In the genomic region with DNA sequence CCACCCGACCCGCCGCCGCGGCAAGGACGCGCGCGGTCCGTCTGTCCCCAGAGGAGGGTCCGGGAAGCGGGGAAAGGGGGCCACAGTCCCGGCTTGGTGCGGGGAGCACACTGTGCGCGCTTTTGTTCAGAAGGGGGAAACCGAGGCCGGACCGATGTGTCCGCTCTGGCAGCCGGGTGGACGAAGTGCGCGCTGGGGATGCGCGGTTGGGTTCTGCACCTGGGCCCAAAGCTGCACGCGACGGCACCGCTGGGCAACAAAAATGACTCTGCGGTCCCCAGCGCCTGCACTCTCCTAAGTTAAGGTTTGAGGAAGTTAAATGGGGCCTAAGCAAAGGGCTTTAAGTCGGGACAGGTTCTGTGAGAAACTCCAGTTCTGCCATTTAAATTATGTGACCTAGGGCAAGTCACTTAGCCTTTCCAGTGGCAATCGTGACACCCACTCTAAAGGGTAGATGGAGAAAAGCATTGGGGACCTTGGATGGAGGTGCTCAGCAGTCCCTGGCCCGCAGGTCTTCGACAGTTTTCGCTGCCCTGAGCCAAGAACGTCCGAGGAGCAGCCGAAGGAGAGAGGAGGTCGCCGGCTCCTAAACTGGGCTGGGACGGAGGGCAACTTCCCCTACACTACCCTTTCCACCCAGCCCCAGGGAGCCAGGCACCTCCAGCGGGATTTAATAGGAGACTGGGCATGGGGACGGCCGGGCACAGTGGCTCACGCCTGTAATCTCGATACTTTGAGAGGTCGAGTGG, we compare ENCODE assay signal across 1 cellular context.
TF ChIP-seq lines count a peak whose summit lies in the region.

No MANE protein-coding gene starts in this region.

TF ChIP-seq in HepG2, 621 proteins besides CTCF, POLR2A, EP300 and RAD21 (continued from another document):
- TF ChIP-seq, protein P1, sequence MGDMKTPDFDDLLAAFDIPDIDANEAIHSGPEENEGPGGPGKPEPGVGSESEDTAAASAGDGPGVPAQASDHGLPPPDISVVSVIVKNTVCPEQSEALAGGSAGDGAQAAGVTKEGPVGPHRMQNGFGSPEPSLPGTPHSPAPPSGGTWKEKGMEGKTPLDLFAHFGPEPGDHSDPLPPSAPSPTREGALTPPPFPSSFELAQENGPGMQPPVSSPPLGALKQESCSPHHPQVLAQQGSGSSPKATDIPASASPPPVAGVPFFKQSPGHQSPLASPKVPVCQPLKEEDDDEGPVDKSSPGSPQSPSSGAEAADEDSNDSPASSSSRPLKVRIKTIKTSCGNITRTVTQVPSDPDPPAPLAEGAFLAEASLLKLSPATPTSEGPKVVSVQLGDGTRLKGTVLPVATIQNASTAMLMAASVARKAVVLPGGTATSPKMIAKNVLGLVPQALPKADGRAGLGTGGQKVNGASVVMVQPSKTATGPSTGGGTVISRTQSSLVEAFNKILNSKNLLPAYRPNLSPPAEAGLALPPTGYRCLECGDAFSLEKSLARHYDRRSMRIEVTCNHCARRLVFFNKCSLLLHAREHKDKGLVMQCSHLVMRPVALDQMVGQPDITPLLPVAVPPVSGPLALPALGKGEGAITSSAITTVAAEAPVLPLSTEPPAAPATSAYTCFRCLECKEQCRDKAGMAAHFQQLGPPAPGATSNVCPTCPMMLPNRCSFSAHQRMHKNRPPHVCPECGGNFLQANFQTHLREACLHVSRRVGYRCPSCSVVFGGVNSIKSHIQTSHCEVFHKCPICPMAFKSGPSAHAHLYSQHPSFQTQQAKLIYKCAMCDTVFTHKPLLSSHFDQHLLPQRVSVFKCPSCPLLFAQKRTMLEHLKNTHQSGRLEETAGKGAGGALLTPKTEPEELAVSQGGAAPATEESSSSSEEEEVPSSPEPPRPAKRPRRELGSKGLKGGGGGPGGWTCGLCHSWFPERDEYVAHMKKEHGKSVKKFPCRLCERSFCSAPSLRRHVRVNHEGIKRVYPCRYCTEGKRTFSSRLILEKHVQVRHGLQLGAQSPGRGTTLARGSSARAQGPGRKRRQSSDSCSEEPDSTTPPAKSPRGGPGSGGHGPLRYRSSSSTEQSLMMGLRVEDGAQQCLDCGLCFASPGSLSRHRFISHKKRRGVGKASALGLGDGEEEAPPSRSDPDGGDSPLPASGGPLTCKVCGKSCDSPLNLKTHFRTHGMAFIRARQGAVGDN (CRISPR knock-in tag; IDR thresholded peaks at IDR 0.05): peak; percentile 23; the same call in 1 of the 2 replicates
- TF ChIP-seq SIX4 (CRISPR knock-in tag; IDR thresholded peaks at IDR 0.05): no peak
- 0 out of 2 replicates have a peak, but pooled peaks have one; percentile 9 for TF ChIP-seq MEIS2 (CRISPR knock-in tag; IDR thresholded peaks at IDR 0.05)
- TF ChIP-seq ZNF3 (CRISPR knock-in tag; IDR thresholded peaks at IDR 0.05): no peak
- TF ChIP-seq ZMAT3 (CRISPR knock-in tag; conservative IDR thresholded peaks at IDR 0.05): peak; percentile 36; the same call in 1 of the 2 replicates
- peak; percentile 76; the same call in 1 of the 2 replicates for TF ChIP-seq ZNF709 (CRISPR knock-in tag; IDR thresholded peaks at IDR 0.05)
- TF ChIP-seq ZNF468 (CRISPR knock-in tag; IDR thresholded peaks at IDR 0.05): no peak
- TF ChIP-seq MYPOP (CRISPR knock-in tag; IDR thresholded peaks at IDR 0.05): peak; percentile 1; the same call in 1 of the 2 replicates
- 0 out of 2 replicates have a peak, but pooled peaks have one; percentile 13 for TF ChIP-seq UBTF (CRISPR knock-in tag; IDR thresholded peaks at IDR 0.05)
- no peak for TF ChIP-seq WIZ (CRISPR knock-in tag; IDR thresholded peaks at IDR 0.05)
- peak; percentile 5; the same call in 1 of the 2 replicates for TF ChIP-seq SRY (CRISPR knock-in tag; IDR thresholded peaks at IDR 0.05)
- no peak for TF ChIP-seq ZNF121 (CRISPR knock-in tag; IDR thresholded peaks at IDR 0.05)
- TF ChIP-seq ZNF354B (CRISPR knock-in tag; IDR thresholded peaks at IDR 0.05): no peak
- no peak for TF ChIP-seq ZNF276 (CRISPR knock-in tag; IDR thresholded peaks at IDR 0.05; ENCODE audit: low read depth)
- no peak for TF ChIP-seq SYNCRIP (IDR thresholded peaks at IDR 0.05; ENCODE audit: insufficient read depth, low read depth, low read length)
- TF ChIP-seq STAG1 (CRISPR knock-in tag; IDR thresholded peaks at IDR 0.05): no peak
- TF ChIP-seq REXO4 (CRISPR knock-in tag; IDR thresholded peaks at IDR 0.05; ENCODE audit: borderline replicate concordance): no peak
- no peak for TF ChIP-seq GFI1 (CRISPR knock-in tag; IDR thresholded peaks at IDR 0.05; ENCODE audit: borderline replicate concordance)
- TF ChIP-seq MEIS1 (CRISPR knock-in tag; IDR thresholded peaks at IDR 0.05; ENCODE audit: borderline replicate concordance): 0 out of 2 replicates have a peak, but pooled peaks have one; percentile 4
- TF ChIP-seq EEA1 (CRISPR knock-in tag; IDR thresholded peaks at IDR 0.05; ENCODE audit: borderline replicate concordance): no peak
- TF ChIP-seq YEATS4 (CRISPR knock-in tag; IDR thresholded peaks at IDR 0.05; ENCODE audit: borderline replicate concordance): peak; percentile 71; the same call in 1 of the 2 replicates
- TF ChIP-seq, protein P2, sequence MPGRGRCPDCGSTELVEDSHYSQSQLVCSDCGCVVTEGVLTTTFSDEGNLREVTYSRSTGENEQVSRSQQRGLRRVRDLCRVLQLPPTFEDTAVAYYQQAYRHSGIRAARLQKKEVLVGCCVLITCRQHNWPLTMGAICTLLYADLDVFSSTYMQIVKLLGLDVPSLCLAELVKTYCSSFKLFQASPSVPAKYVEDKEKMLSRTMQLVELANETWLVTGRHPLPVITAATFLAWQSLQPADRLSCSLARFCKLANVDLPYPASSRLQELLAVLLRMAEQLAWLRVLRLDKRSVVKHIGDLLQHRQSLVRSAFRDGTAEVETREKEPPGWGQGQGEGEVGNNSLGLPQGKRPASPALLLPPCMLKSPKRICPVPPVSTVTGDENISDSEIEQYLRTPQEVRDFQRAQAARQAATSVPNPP (CRISPR knock-in tag; IDR thresholded peaks at IDR 0.05): 0 out of 2 replicates have a peak, but pooled peaks have one; percentile 45
- TF ChIP-seq ZFP41 (CRISPR knock-in tag; IDR thresholded peaks at IDR 0.05; ENCODE audit: borderline replicate concordance): no peak
- 0 out of 2 replicates have a peak, but pooled peaks have one; percentile 71 for TF ChIP-seq ZNF879 (CRISPR knock-in tag; IDR thresholded peaks at IDR 0.05)
- TF ChIP-seq ZSCAN20 (CRISPR knock-in tag; IDR thresholded peaks at IDR 0.05; ENCODE audit: borderline replicate concordance): 0 out of 2 replicates have a peak, but pooled peaks have one; percentile 14
- TF ChIP-seq, protein P3, sequence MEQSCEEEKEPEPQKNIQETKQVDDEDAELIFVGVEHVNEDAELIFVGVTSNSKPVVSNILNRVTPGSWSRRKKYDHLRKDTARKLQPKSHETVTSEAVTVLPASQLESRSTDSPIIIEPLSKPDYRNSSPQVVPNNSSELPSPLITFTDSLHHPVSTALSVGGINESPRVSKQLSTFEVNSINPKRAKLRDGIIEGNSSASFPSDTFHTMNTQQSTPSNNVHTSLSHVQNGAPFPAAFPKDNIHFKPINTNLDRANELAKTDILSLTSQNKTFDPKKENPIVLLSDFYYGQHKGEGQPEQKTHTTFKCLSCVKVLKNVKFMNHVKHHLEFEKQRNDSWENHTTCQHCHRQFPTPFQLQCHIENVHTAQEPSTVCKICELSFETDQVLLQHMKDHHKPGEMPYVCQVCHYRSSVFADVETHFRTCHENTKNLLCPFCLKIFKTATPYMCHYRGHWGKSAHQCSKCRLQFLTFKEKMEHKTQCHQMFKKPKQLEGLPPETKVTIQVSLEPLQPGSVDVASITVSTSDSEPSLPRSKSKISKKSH (CRISPR knock-in tag; IDR thresholded peaks at IDR 0.05; ENCODE audit: borderline replicate concordance): 0 out of 2 replicates have a peak, but pooled peaks have one; percentile 23
- TF ChIP-seq, protein P4, sequence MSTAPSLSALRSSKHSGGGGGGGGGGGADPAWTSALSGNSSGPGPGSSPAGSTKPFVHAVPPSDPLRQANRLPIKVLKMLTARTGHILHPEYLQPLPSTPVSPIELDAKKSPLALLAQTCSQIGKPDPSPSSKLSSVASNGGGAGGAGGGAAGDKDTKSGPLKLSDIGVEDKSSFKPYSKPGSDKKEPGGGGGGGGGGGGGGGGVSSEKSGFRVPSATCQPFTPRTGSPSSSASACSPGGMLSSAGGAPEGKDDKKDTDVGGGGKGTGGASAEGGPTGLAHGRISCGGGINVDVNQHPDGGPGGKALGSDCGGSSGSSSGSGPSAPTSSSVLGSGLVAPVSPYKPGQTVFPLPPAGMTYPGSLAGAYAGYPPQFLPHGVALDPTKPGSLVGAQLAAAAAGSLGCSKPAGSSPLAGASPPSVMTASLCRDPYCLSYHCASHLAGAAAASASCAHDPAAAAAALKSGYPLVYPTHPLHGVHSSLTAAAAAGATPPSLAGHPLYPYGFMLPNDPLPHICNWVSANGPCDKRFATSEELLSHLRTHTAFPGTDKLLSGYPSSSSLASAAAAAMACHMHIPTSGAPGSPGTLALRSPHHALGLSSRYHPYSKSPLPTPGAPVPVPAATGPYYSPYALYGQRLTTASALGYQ (CRISPR knock-in tag; IDR thresholded peaks at IDR 0.05): no peak
- no peak; the same call in 1 of the 2 replicates for TF ChIP-seq ESRRA (CRISPR knock-in tag; IDR thresholded peaks at IDR 0.05; ENCODE audit: low read depth)
- TF ChIP-seq HOMEZ (CRISPR knock-in tag; IDR thresholded peaks at IDR 0.05; ENCODE audit: low read depth): no peak
- TF ChIP-seq ZNF75D (CRISPR knock-in tag; IDR thresholded peaks at IDR 0.05; ENCODE audit: borderline replicate concordance): no peak
- TF ChIP-seq GABPB1 (CRISPR knock-in tag; IDR thresholded peaks at IDR 0.05): peak; percentile 14; the same call in 1 of the 2 replicates
- no peak for TF ChIP-seq NFYC (CRISPR knock-in tag; IDR thresholded peaks at IDR 0.05)
- peak; percentile 6; the same call in 1 of the 2 replicates for TF ChIP-seq ZNF563 (CRISPR knock-in tag; IDR thresholded peaks at IDR 0.05)
TF ChIP-seq in HepG2: peak in this region for 57.
